Comparison of ENCODE assay signal across 8 cellular contexts in the genomic region with DNA sequence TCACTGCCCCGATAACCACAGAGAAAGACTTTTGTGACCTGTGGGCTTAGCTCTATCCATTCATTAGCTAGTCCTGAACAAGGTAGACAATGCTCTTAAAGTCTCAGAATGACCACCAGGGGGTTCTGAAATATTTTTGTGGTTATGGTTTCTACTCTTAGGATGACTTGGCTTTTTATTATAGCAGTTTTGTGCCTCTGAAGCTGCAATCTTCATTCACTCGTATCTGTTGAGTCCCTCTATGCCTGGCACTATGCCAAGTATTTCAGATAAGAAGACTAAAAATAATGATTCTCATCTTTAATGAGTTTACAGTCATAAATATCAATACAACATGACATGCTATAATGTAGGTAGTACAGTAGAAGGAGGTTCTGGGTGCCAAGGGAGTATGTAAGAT.
DNase-seq lines count a peak whose midpoint lies in the region; ATAC-seq, FAIRE-seq and TF ChIP-seq lines count a peak whose summit lies in the region.

No MANE protein-coding gene starts in this region.

- intact Hi-C loops in pancreas (cut with DNase I), result no loop called here

- FAIRE-seq in pancreas (lab: Jason Lieb, UNC), result no peak

- in situ Hi-C loops in brain microvascular endothelial cell (cut with HindIII; ENCODE audit: low pct_ligation_motif_present, low sequenced_read_pairs), result no loop called here

- peak; percentile 30; the same call in 1 of the 2 replicates for TF ChIP-seq CTCF in GM12874 (IDR thresholded peaks at IDR 0.05; ENCODE audit: insufficient read depth, low read depth, low read length)
- peak; percentile 40 for TF ChIP-seq CTCF in brain microvascular endothelial cell (IDR thresholded peaks at IDR 0.05; ENCODE audit: low read depth, low read length, missing control alignments)
- peak in 1 of 4 donors; percentile 7 for TF ChIP-seq CTCF in pancreas (IDR thresholded peaks at IDR 0.05)

- no peaks in the 10 kb centered on the region for H3K27me3 ChIP-seq in brain microvascular endothelial cell (replicated peaks)
- no peaks in the 10 kb centered on the region for H3K27me3 ChIP-seq in pancreas
- no peaks in the 10 kb centered on the region for H3K27me3 ChIP-seq in MG63

- ATAC-seq in GM21528 (IDR thresholded peaks at IDR 0.05; ENCODE audit: low FRiP score, unreplicated experiment) (peak; percentile 97), HG03571 (IDR thresholded peaks at IDR 0.05; ENCODE audit: unreplicated experiment) (peak; percentile 96), pancreas (no peak)

- H3K9me3 ChIP-seq in pancreas (no peaks in the 10 kb centered on the region), MG63 (0 out of 2 replicates have a peak, but pooled peaks cover 3% of the 10 kb centered on the region)

- H3K4me3 ChIP-seq in brain microvascular endothelial cell (ENCODE audit: low read depth, low read length) (no peak overlapping the region), pancreas (no peak overlapping the region), MG63 (no peak overlapping the region)

- DNase-seq in brain microvascular endothelial cell (peak; percentile 17), mucosa of gallbladder (ENCODE audit: low spot score) (no peak), pancreas (no peak), MG63 (no peak)
- DNase-seq in stimulated activated CD4-positive, alpha-beta T cell treated with anti-CD3 and anti-CD28 coated beads, Interleukin-1b, Interleukin-23, amount 100 ng/mL, for 48 hours, result no peak

- H3K27ac ChIP-seq in brain microvascular endothelial cell, result no peak overlapping the region
- H3K27ac ChIP-seq in pancreas, result no peak overlapping the region

- H3K36me3 ChIP-seq in brain microvascular endothelial cell (replicated peaks) (no peaks in the 10 kb centered on the region), pancreas (no peaks in the 10 kb centered on the region), MG63 (no peaks in the 10 kb centered on the region)

- no peaks in the 10 kb centered on the region for H3K4me1 ChIP-seq in pancreas

- 62 to 64% methylated on average over 2 of the region's 2 CpGs for WGBS in pancreas, 2 donors

Comparison
In these comparisons a context has a peak if more than half of its experiments do, and no peak if none do; other contexts are left out.
1. ATAC-seq: peak in GM21528 (single experiment) and HG03571 (single experiment); none in pancreas (0 of 4).